ENCODE assay signal across 2 cellular contexts in the genomic region with DNA sequence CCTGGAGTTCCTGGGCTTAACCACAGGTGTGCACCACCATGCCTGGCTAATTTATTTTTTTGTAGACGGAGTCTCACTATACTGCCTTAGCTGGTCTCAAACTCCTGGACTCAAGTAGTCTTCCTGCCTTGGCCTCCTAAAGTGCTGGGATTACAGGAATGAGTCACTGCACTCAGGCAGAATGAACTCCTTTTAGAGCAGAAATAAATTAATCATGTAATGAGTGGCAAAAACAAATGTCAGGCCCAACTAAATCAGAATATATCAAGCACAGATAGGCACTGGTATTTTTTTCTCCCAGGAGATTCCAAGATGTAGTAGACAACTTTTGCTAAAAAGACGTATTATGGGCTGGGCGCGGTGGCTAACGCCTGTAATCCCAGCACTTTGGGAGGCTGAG.
A peak's percentile ranks its signal among the peaks of the same experiment; 100 is the strongest.
TF ChIP-seq lines count a peak whose summit lies in the region.

No MANE protein-coding gene starts in this region.

TF ChIP-seq in HepG2, 621 proteins besides CTCF, POLR2A, EP300 and RAD21:
- TF ChIP-seq ZNF841 (CRISPR knock-in tag; IDR thresholded peaks at IDR 0.05; ENCODE audit: borderline replicate concordance) (no peak), ZNF263 (CRISPR knock-in tag; IDR thresholded peaks at IDR 0.05) (no peak), GATAD1 (CRISPR knock-in tag; IDR thresholded peaks at IDR 0.05) (no peak), ZNF75D (CRISPR knock-in tag; IDR thresholded peaks at IDR 0.05; ENCODE audit: borderline replicate concordance) (no peak), DRAP1 (CRISPR knock-in tag; IDR thresholded peaks at IDR 0.05) (no peak), ZBTB1 (CRISPR knock-in tag; IDR thresholded peaks at IDR 0.05; ENCODE audit: borderline replicate concordance) (no peak), RBFOX2 (IDR thresholded peaks at IDR 0.05; ENCODE audit: low read depth, low read length) (peak; percentile 37; the same call in 1 of the 2 replicates), FOSL2 (CRISPR knock-in tag; IDR thresholded peaks at IDR 0.05) (peak; percentile 12; the same call in 1 of the 2 replicates), TMF1 (CRISPR knock-in tag; IDR thresholded peaks at IDR 0.05; ENCODE audit: low read depth) (no peak)
- TF ChIP-seq, protein P1, sequence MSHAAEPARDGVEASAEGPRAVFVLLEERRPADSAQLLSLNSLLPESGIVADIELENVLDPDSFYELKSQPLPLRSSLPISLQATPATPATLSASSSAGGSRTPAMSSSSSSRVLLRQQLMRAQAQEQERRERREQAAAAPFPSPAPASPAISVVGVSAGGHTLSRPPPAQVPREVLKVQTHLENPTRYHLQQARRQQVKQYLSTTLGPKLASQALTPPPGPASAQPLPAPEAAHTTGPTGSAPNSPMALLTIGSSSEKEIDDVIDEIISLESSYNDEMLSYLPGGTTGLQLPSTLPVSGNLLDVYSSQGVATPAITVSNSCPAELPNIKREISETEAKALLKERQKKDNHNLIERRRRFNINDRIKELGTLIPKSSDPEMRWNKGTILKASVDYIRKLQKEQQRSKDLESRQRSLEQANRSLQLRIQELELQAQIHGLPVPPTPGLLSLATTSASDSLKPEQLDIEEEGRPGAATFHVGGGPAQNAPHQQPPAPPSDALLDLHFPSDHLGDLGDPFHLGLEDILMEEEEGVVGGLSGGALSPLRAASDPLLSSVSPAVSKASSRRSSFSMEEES (CRISPR knock-in tag; IDR thresholded peaks at IDR 0.05) = no peak
- TF ChIP-seq, protein P2, sequence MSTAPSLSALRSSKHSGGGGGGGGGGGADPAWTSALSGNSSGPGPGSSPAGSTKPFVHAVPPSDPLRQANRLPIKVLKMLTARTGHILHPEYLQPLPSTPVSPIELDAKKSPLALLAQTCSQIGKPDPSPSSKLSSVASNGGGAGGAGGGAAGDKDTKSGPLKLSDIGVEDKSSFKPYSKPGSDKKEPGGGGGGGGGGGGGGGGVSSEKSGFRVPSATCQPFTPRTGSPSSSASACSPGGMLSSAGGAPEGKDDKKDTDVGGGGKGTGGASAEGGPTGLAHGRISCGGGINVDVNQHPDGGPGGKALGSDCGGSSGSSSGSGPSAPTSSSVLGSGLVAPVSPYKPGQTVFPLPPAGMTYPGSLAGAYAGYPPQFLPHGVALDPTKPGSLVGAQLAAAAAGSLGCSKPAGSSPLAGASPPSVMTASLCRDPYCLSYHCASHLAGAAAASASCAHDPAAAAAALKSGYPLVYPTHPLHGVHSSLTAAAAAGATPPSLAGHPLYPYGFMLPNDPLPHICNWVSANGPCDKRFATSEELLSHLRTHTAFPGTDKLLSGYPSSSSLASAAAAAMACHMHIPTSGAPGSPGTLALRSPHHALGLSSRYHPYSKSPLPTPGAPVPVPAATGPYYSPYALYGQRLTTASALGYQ (CRISPR knock-in tag; IDR thresholded peaks at IDR 0.05) = no peak

TF ChIP-seq in SK-N-SH treated with all-trans-retinoic acid at 6 μM for 48 hours, 23 proteins besides CTCF, POLR2A, EP300 and RAD21:
- TF ChIP-seq ZFP30 (CRISPR knock-in tag; IDR thresholded peaks at IDR 0.05) = no peak
- TF ChIP-seq OSR1 (CRISPR knock-in tag; IDR thresholded peaks at IDR 0.05) = no peak
- TF ChIP-seq, protein P3, sequence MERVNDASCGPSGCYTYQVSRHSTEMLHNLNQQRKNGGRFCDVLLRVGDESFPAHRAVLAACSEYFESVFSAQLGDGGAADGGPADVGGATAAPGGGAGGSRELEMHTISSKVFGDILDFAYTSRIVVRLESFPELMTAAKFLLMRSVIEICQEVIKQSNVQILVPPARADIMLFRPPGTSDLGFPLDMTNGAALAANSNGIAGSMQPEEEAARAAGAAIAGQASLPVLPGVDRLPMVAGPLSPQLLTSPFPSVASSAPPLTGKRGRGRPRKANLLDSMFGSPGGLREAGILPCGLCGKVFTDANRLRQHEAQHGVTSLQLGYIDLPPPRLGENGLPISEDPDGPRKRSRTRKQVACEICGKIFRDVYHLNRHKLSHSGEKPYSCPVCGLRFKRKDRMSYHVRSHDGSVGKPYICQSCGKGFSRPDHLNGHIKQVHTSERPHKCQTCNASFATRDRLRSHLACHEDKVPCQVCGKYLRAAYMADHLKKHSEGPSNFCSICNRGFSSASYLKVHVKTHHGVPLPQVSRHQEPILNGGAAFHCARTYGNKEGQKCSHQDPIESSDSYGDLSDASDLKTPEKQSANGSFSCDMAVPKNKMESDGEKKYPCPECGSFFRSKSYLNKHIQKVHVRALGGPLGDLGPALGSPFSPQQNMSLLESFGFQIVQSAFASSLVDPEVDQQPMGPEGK (CRISPR knock-in tag; IDR thresholded peaks at IDR 0.05; ENCODE audit: borderline replicate concordance) = no peak
- TF ChIP-seq ISL1 (CRISPR knock-in tag; IDR thresholded peaks at IDR 0.05) = 0 out of 2 replicates have a peak, but pooled peaks have one; percentile 13
- no peak for TF ChIP-seq BACH2 (CRISPR knock-in tag; IDR thresholded peaks at IDR 0.05; ENCODE audit: borderline replicate concordance)
- TF ChIP-seq SNAI2 (CRISPR knock-in tag; IDR thresholded peaks at IDR 0.05) = no peak
- no peak for TF ChIP-seq PPARA (CRISPR knock-in tag; IDR thresholded peaks at IDR 0.05; ENCODE audit: borderline replicate concordance)
- TF ChIP-seq, protein P4, sequence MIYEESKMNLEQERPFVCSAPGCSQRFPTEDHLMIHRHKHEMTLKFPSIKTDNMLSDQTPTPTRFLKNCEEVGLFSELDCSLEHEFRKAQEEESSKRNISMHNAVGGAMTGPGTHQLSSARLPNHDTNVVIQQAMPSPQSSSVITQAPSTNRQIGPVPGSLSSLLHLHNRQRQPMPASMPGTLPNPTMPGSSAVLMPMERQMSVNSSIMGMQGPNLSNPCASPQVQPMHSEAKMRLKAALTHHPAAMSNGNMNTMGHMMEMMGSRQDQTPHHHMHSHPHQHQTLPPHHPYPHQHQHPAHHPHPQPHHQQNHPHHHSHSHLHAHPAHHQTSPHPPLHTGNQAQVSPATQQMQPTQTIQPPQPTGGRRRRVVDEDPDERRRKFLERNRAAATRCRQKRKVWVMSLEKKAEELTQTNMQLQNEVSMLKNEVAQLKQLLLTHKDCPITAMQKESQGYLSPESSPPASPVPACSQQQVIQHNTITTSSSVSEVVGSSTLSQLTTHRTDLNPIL (CRISPR knock-in tag; IDR thresholded peaks at IDR 0.05; ENCODE audit: low read depth) = no peak
- no peak for TF ChIP-seq ZC3H10 (CRISPR knock-in tag; IDR thresholded peaks at IDR 0.05)
